In genomic region chr9:16090907-16091629, GRCh38 we compare ENCODE assay signal across 22 cellular contexts.
A peak's percentile ranks its signal among the peaks of the same experiment; 100 is the strongest.
DNase-seq lines count a peak whose midpoint lies in the region; TF ChIP-seq lines count a peak whose summit lies in the region.
"Had no signal": no experiment of that assay in that cellular context is flagged by ENCODE, and none has a peak within 500 bp of the region (broad histone marks: within the 10 kb centered on the region; RNA-seq: fewer than 3 reads in every experiment).

No MANE protein-coding gene starts in this region.

- H3K4me3 ChIP-seq in choroid plexus epithelial cell (ENCODE audit: low read depth, low read length), result no peak overlapping the region
- H3K4me3 ChIP-seq: HAP-1 had no signal

- no peaks in the 10 kb centered on the region for H3K36me3 Mint-ChIP-seq in nephron progenitor cell (ENCODE audit: low read depth)

- H3K9me3 Mint-ChIP-seq in nephron progenitor cell, result peaks cover 41% of the 10 kb centered on the region

- H3K27ac Mint-ChIP-seq in nephron progenitor cell, result no peak overlapping the region
- H3K27ac Mint-ChIP-seq: natural killer cell had no signal

- H3K4me1 Mint-ChIP-seq in nephron progenitor cell, result peaks cover 15% of the 10 kb centered on the region
- H3K4me1 Mint-ChIP-seq: natural killer cell had no signal

- H3K4me3 Mint-ChIP-seq in nephron progenitor cell, result no peak overlapping the region
- H3K4me3 Mint-ChIP-seq: natural killer cell had no signal

- H3K27me3 Mint-ChIP-seq in nephron progenitor cell (ENCODE audit: low read depth, poor library complexity), result peaks cover 14% of the 10 kb centered on the region

- TF ChIP-seq CTCF in choroid plexus epithelial cell (conservative IDR thresholded peaks at IDR 0.05; ENCODE audit: low read depth, low read length) (no peak), nephron progenitor cell (IDR thresholded peaks at IDR 0.05) (no peak)

- DNase-seq in AG20443 (ENCODE audit: low spot score) (peak; percentile 34), NCI-H226 (peak; percentile 39), choroid plexus epithelial cell (ENCODE audit: low read depth) (peak; percentile 53), glomerular visceral epithelial cell (ENCODE audit: extremely low spot score) (peak; percentile 17), nephron progenitor cell (no peak), AG08396 (ENCODE audit: low spot score) (no peak)
- DNase-seq in effector CD4-positive, alpha-beta T cell, result no peak
- no peak for DNase-seq in activated CD8-positive, alpha-beta memory T cell treated with anti-CD3 and anti-CD28 coated beads, Interleukin-2, amount 50 U/mL, for 4 hours
- DNase-seq: activated naive CD4-positive, alpha-beta T cell treated with anti-CD3 and anti-CD28 coated beads, Interleukin-2, amount 50 U/mL, for 16 hours; activated T-cell treated with anti-CD3 and anti-CD28 coated beads, Interleukin-2, amount 50 U/mL, for 48 hours; anterior cingulate cortex; C1 segment of cervical spinal cord; caudate nucleus; erythroblast; glutamatergic neuron; left colon; midbrain; MM.1S; natural killer cell; NCI-H1436 treated with DMSO at 0.1 percent for 48 hours; NCI-H510A had no signal

Comparison
In these comparisons a context has a peak if more than half of its experiments do, and no peak if none do; other contexts are left out.
1. DNase-seq: peak in AG20443 (single experiment), NCI-H226 (single experiment), choroid plexus epithelial cell (single experiment) and glomerular visceral epithelial cell (single experiment); none in effector CD4-positive, alpha-beta T cell (single experiment), nephron progenitor cell (single experiment), activated CD8-positive, alpha-beta memory T cell treated with anti-CD3 and anti-CD28 coated beads, Interleukin-2, amount 50 U/mL, for 4 hours (single experiment) and AG08396 (single experiment).